Comparison of ENCODE assay signal across 8 cellular contexts in genomic region chr18:73136134-73136533, GRCh38.
DNase-seq lines count a peak whose midpoint lies in the region; ATAC-seq and TF ChIP-seq lines count a peak whose summit lies in the region.
"Had no signal": no experiment of that assay in that cellular context is flagged by ENCODE, and none has a peak within 500 bp of the region (broad histone marks: within the 10 kb centered on the region; RNA-seq: fewer than 3 reads in every experiment).

No MANE protein-coding gene starts in this region.

- no peak overlapping the region for H2BK15ac ChIP-seq in mesenchymal stem cell (ENCODE audit: low read depth, poor library complexity, severe bottlenecking)

- H3K14ac ChIP-seq in mesenchymal stem cell (ENCODE audit: low read length in 2 of 2): no peak overlapping the region

- H3K4ac ChIP-seq in mesenchymal stem cell (ENCODE audit: low read depth in 1 of 2, low read length in 2 of 2): no peak overlapping the region

- no peaks in the 10 kb centered on the region for H3K27me3 Mint-ChIP-seq in CD4-positive, alpha-beta memory T cell
- no peaks in the 10 kb centered on the region for H3K27me3 Mint-ChIP-seq in T-cell
- H3K27me3 Mint-ChIP-seq: activated naive CD8-positive, alpha-beta T cell had no signal

- H3K36me3 ChIP-seq in mesenchymal stem cell (ENCODE audit: control insufficient read depth in 1 of 2, insufficient read depth in 2 of 2, low read depth in 1 of 2, low read length in 2 of 2): no peaks in the 10 kb centered on the region
- no peaks in the 10 kb centered on the region for H3K36me3 ChIP-seq in CD4-positive, alpha-beta memory T cell (ENCODE audit: insufficient read depth, low read length)

- H3K23ac ChIP-seq in mesenchymal stem cell (ENCODE audit: low read length in 2 of 2): no peak overlapping the region

- no peak overlapping the region for H4K8ac ChIP-seq in mesenchymal stem cell (ENCODE audit: low read length)

- no peak overlapping the region for H2AFZ ChIP-seq in mesenchymal stem cell (ENCODE audit: low read depth, low read length)

- WGBS in mesenchymal stem cell: 58% methylated on average over 2 of the region's 2 CpGs

- in situ Hi-C loops in GM13977 (cut with MboI; ENCODE audit: low pct_unique_long_range_greater_than_20kb, low sequenced_read_pairs, unreplicated experiment): no loop called here

- H2AK5ac ChIP-seq in mesenchymal stem cell (ENCODE audit: low read length, severe bottlenecking): no peak overlapping the region

- TF ChIP-seq CTCF in GM13977 (IDR thresholded peaks at IDR 0.05; ENCODE audit: extremely low read depth, insufficient read depth, missing control alignments) (peak; percentile 51), HL-60 (IDR thresholded peaks at IDR 0.05; ENCODE audit: insufficient read depth, low read length) (peak; percentile 4)

- no peak overlapping the region for H3K27ac Mint-ChIP-seq in CD4-positive, alpha-beta memory T cell
- no peak overlapping the region for H3K27ac Mint-ChIP-seq in T-cell
- H3K27ac Mint-ChIP-seq: activated naive CD8-positive, alpha-beta T cell had no signal

- H3K27ac ChIP-seq in HL-60 (replicated peaks): no peak overlapping the region
- no peak overlapping the region for H3K27ac ChIP-seq in mesenchymal stem cell (ENCODE audit: low read length, poor library complexity, severe bottlenecking)
- no peak overlapping the region for H3K27ac ChIP-seq in CD4-positive, alpha-beta memory T cell (ENCODE audit: low read depth, low read length)

- H3K4me3 ChIP-seq in HL-60 (replicated peaks; ENCODE audit: insufficient read depth, low read length): no peak overlapping the region
- no peak overlapping the region for H3K4me3 ChIP-seq in mesenchymal stem cell (ENCODE audit: insufficient read depth in 1 of 2, low read depth in 1 of 2, low read length in 2 of 2)
- H3K4me3 ChIP-seq in CD4-positive, alpha-beta memory T cell (ENCODE audit: low read length in 2 of 2): no peak overlapping the region

- no peaks in the 10 kb centered on the region for H3K79me1 ChIP-seq in mesenchymal stem cell (replicated peaks; ENCODE audit: low read length, poor library complexity, severe bottlenecking)

- no peaks in the 10 kb centered on the region for H3K27me3 ChIP-seq in HL-60 (ENCODE audit: insufficient read depth, poor library complexity, severe bottlenecking)
- no peaks in the 10 kb centered on the region for H3K27me3 ChIP-seq in mesenchymal stem cell (ENCODE audit: control insufficient read depth in 1 of 2, insufficient read depth in 1 of 2, low read length in 2 of 2)
- no peaks in the 10 kb centered on the region for H3K27me3 ChIP-seq in CD4-positive, alpha-beta memory T cell (ENCODE audit: insufficient read depth, low read length)

- POLR2A ChIA-PET in CD4-positive, alpha-beta memory T cell (lab: Charles Lee; ENCODE audit: partially characterized antibody): no interaction called here
- POLR2A ChIA-PET in T-cell (lab: Charles Lee): no interaction called here

- CTCF ChIA-PET in CD4-positive, alpha-beta memory T cell (lab: Charles Lee; ENCODE audit: partially characterized antibody): no interaction called here
- CTCF ChIA-PET in T-cell (lab: Charles Lee): no interaction called here

- H4K91ac ChIP-seq in mesenchymal stem cell (ENCODE audit: low read length): no peak overlapping the region

- DNase-seq in GM13977 (ENCODE audit: low spot score) (peak; percentile 8), HL-60 (ENCODE audit: low read depth in 1 of 2, low spot score in 1 of 2) (no peak), SHP77 treated with DMSO at 0.1 percent for 48 hours (lab: John Stamatoyannopoulos, UW) (peak; percentile 27), mesenchymal stem cell (peak; percentile 10), OCI-M2 (lab: John Stamatoyannopoulos, UW; ENCODE audit: unreplicated experiment) (no peak), T-cell (no peak)
- DNase-seq in CD4-positive, alpha-beta memory T cell: no peak

- no peaks in the 10 kb centered on the region for H3K9me3 ChIP-seq in mesenchymal stem cell (ENCODE audit: control insufficient read depth, low read length)
- H3K9me3 ChIP-seq in CD4-positive, alpha-beta memory T cell (ENCODE audit: control insufficient read depth in 1 of 2, low read length in 2 of 2): no peaks in the 10 kb centered on the region

- intact Hi-C loops in CD4-positive, alpha-beta memory T cell (cut with micrococcal nuclease): no loop called here

- no peaks in the 10 kb centered on the region for H3K4me1 Mint-ChIP-seq in CD4-positive, alpha-beta memory T cell
- no peaks in the 10 kb centered on the region for H3K4me1 Mint-ChIP-seq in T-cell

- H3K18ac ChIP-seq in mesenchymal stem cell (ENCODE audit: low read depth in 1 of 2, low read length in 2 of 2): no peak overlapping the region

- no peak overlapping the region for H3K9ac ChIP-seq in mesenchymal stem cell (ENCODE audit: low read length)

- no peaks in the 10 kb centered on the region for H3K4me1 ChIP-seq in mesenchymal stem cell (ENCODE audit: control insufficient read depth, insufficient read depth, low read depth, low read length)
- H3K4me1 ChIP-seq in CD4-positive, alpha-beta memory T cell (ENCODE audit: insufficient read depth, low read length): no peaks in the 10 kb centered on the region

- H2BK120ac ChIP-seq in mesenchymal stem cell (ENCODE audit: low read depth, low read length): no peak overlapping the region

- H3K36me3 Mint-ChIP-seq in CD4-positive, alpha-beta memory T cell: no peaks in the 10 kb centered on the region
- H3K36me3 Mint-ChIP-seq in T-cell: no peaks in the 10 kb centered on the region
- H3K36me3 Mint-ChIP-seq: activated naive CD8-positive, alpha-beta T cell had no signal

- ATAC-seq in T-cell (replicated peaks in 1 of 4): no peak

- no peak overlapping the region for H2BK12ac ChIP-seq in mesenchymal stem cell (ENCODE audit: low read length in 2 of 2)

- H3K4me2 ChIP-seq in mesenchymal stem cell (ENCODE audit: low read length, poor library complexity, severe bottlenecking): no peak overlapping the region

- H3K9me3 Mint-ChIP-seq in CD4-positive, alpha-beta memory T cell: peaks cover 0 to 15% (median 5%) of the 10 kb centered on the region in 8 donors
- peaks cover 2 to 6% (median 5%) of the 10 kb centered on the region in 3 donors for H3K9me3 Mint-ChIP-seq in T-cell

- H2BK5ac ChIP-seq in mesenchymal stem cell (ENCODE audit: low read depth, low read length, poor library complexity, severe bottlenecking): no peak overlapping the region

- no peak overlapping the region for H3K4me3 Mint-ChIP-seq in CD4-positive, alpha-beta memory T cell
- no peak overlapping the region for H3K4me3 Mint-ChIP-seq in T-cell
- H3K4me3 Mint-ChIP-seq: activated naive CD8-positive, alpha-beta T cell had no signal

Comparison
In these comparisons a context has a peak if more than half of its experiments do, and no peak if none do; other contexts are left out.
1. DNase-seq: peak in GM13977 (single experiment), SHP77 treated with DMSO at 0.1 percent for 48 hours (single experiment) and mesenchymal stem cell (single experiment); none in HL-60 (0 of 2), OCI-M2 (single experiment), CD4-positive, alpha-beta memory T cell (0 of 5) and T-cell (0 of 34).